In genomic region chr21:15051652-15052554, GRCh38 we compare ENCODE assay signal across 8 cellular contexts. TPM values are rescaled to one million over a fixed set of nuclear protein-coding genes. Genes with fewer than 3 reads are reported as not detected.
DNase-seq lines count a peak whose midpoint lies in the region; ATAC-seq and TF ChIP-seq lines count a peak whose summit lies in the region.

No MANE protein-coding gene starts in this region.

- no peak overlapping the region for H3K27ac ChIP-seq in mesendoderm (ENCODE audit: low read depth, low read length)

- H3K36me3 ChIP-seq in mesendoderm (ENCODE audit: control insufficient read depth, insufficient read depth, low read length) (no peaks in the 10 kb centered on the region), HAP-1 (replicated peaks) (no peaks in the 10 kb centered on the region)

- peaks cover 5% of the 10 kb centered on the region for H3K79me1 ChIP-seq in mesendoderm (ENCODE audit: low read length)

- CTCF ChIA-PET in WTC11 (lab: Charles Lee) = no interaction called here

- DNase-seq in NCI-H748 (lab: John Stamatoyannopoulos, UW; ENCODE audit: unreplicated experiment) (peak; percentile 93), NCI-H748 treated with DMSO at 0.1 percent for 48 hours (lab: John Stamatoyannopoulos, UW) (no peak), WTC11 (ENCODE audit: low spot score) (no peak), mesendoderm (peak; percentile 12), HAP-1 (ENCODE audit: low spot score in 2 of 2) (no peak), NCI-H345 (lab: John Stamatoyannopoulos, UW) (no peak)

- POLR2A ChIA-PET in WTC11 (lab: Charles Lee) = interaction anchor here (0.6 kb wide), 1 partner anchor 242 kb away, joined by 3 read pairs; no protein-coding TSS in a partner anchor

- H3K23ac ChIP-seq in mesendoderm (ENCODE audit: low read length) = no peak overlapping the region

- H3K4me3 Mint-ChIP-seq in WTC11 = no peak overlapping the region

- no peak overlapping the region for H3K4me3 ChIP-seq in mesendoderm (ENCODE audit: low read length)
- H3K4me3 ChIP-seq in HAP-1 = no peak overlapping the region

- H2BK15ac ChIP-seq in mesendoderm (replicated peaks; ENCODE audit: low read depth) = no peak overlapping the region

- peaks cover 60% of the 10 kb centered on the region for H3K4me1 Mint-ChIP-seq in WTC11

- no peak overlapping the region for H3K56ac ChIP-seq in mesendoderm (ENCODE audit: low read length)

- no peak overlapping the region for H2BK5ac ChIP-seq in mesendoderm (ENCODE audit: low read length)

- 0 out of 2 replicates have a peak overlapping the region, but pooled peaks have one; percentile 94 for H3K27ac Mint-ChIP-seq in WTC11

- ATAC-seq in HG02973 (IDR thresholded peaks at IDR 0.05; ENCODE audit: unreplicated experiment) (peak; percentile 72), WTC11 (no peak), HG03175 (IDR thresholded peaks at IDR 0.05; ENCODE audit: unreplicated experiment) (no peak)

- H3K36me3 Mint-ChIP-seq in WTC11 = 0 out of 2 replicates have a peak, but pooled peaks cover 1% of the 10 kb centered on the region

- H2BK120ac ChIP-seq in mesendoderm (ENCODE audit: low read depth, low read length) = no peak overlapping the region

- peaks cover 2% of the 10 kb centered on the region; the same call in 1 of the 2 replicates for H3K9me3 Mint-ChIP-seq in WTC11

- H3K27me3 ChIP-seq in mesendoderm (ENCODE audit: insufficient read depth, low read length, poor library complexity) = no peaks in the 10 kb centered on the region
- no peaks in the 10 kb centered on the region for H3K27me3 ChIP-seq in HAP-1 (ENCODE audit: low read depth)

- no peak overlapping the region for H2AK5ac ChIP-seq in mesendoderm (ENCODE audit: low read length)

- H4K5ac ChIP-seq in mesendoderm (ENCODE audit: low read length) = no peak overlapping the region

- in situ Hi-C loops in HAP-1 (cut with MboI; ENCODE audit: low sequenced_read_pairs) = no loop called here

- no peaks in the 10 kb centered on the region for H3K27me3 Mint-ChIP-seq in WTC11 (ENCODE audit: low read depth)

- no peak for TF ChIP-seq CTCF in WTC11 (IDR thresholded peaks at IDR 0.05)

- H4K8ac ChIP-seq in mesendoderm (ENCODE audit: low read depth, low read length) = no peak overlapping the region

- H3K4me2 ChIP-seq in mesendoderm (ENCODE audit: low read length) = no peak overlapping the region

- no peak overlapping the region for H3K9ac ChIP-seq in mesendoderm (ENCODE audit: low read length)

- H3K9me3 ChIP-seq in HAP-1 = no peaks in the 10 kb centered on the region

- H3K4me1 ChIP-seq in mesendoderm (ENCODE audit: control insufficient read depth, low read depth, low read length) = peaks cover 13% of the 10 kb centered on the region
- peaks cover 15% of the 10 kb centered on the region for H3K4me1 ChIP-seq in HAP-1

- peaks cover 35% of the 10 kb centered on the region for H3K79me2 ChIP-seq in mesendoderm (ENCODE audit: control insufficient read depth, insufficient read depth, low read length)

- no peak overlapping the region for H3K18ac ChIP-seq in mesendoderm (ENCODE audit: low read length)

- WGBS in mesendoderm (ENCODE audit: extremely low coverage, insufficient coverage, low lambda C conversion rate) = no CpG with 5 or more reads among the region's 9 CpGs

- no peak overlapping the region for H3K4ac ChIP-seq in mesendoderm (ENCODE audit: low read depth, low read length)

TF ChIP-seq in WTC11, 78 proteins besides CTCF, POLR2A, EP300 and RAD21:
- TF ChIP-seq, protein P1, sequence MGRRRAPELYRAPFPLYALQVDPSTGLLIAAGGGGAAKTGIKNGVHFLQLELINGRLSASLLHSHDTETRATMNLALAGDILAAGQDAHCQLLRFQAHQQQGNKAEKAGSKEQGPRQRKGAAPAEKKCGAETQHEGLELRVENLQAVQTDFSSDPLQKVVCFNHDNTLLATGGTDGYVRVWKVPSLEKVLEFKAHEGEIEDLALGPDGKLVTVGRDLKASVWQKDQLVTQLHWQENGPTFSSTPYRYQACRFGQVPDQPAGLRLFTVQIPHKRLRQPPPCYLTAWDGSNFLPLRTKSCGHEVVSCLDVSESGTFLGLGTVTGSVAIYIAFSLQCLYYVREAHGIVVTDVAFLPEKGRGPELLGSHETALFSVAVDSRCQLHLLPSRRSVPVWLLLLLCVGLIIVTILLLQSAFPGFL (CRISPR knock-in tag; IDR thresholded peaks at IDR 0.05; ENCODE audit: borderline replicate concordance) = no peak

RNA-seq across cellular contexts. Expression of gene NRIP1, which starts 12.9 kb away (rescaled TPM):
- total RNA-seq in WTC11 (2021) = 8.0 to 10.3 TPM (median 8.8 TPM) in 3 replicates
- polyA plus RNA-seq in mesendoderm (2013, experiment 1 of 2) = 5.9 TPM
- polyA plus RNA-seq in mesendoderm (2013, experiment 2 of 2) = 6.0 TPM

Comparison
In these comparisons a context has a peak if more than half of its experiments do, and no peak if none do; other contexts are left out.
1. DNase-seq: peak in NCI-H748 (single experiment) and mesendoderm (single experiment); none in NCI-H748 treated with DMSO at 0.1 percent for 48 hours (single experiment), WTC11 (single experiment), HAP-1 (0 of 2) and NCI-H345 (single experiment).